ENCODE assay signal across 4 cellular contexts in the genomic region with DNA sequence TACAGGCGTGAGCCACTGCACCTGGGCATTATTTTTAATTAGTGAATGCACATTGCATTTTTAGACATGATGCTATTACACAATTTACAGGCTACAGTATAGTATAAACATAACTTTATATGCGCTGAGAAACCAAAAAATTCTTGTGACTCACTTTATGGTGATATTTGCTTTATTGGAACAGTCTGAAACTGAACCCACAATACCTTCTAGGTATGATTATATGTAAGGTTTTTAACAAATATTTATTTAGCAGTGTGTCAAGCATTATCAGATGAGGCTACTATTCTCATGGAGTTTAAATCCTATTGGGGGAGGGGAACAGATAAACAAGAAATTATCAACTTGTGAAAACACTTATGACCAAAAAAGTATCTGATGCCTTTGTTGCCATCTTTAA.
"Had no signal": no experiment of that assay in that cellular context is flagged by ENCODE, and none has a peak within 500 bp of the region (broad histone marks: within the 10 kb centered on the region; RNA-seq: fewer than 3 reads in every experiment).

No MANE protein-coding gene starts in this region.

- H3K27ac Mint-ChIP-seq: GM23338, H9 had no signal

- H2AFZ ChIP-seq: GM23338 had no signal

- ATAC-seq: GM23338, K562 had no signal

- H3K4me2 ChIP-seq: GM23338 had no signal

- DNase-seq: H9, HCEC 1CT had no signal

- H3K4me3 ChIP-seq: GM23338, K562 had no signal

- H3K4me3 Mint-ChIP-seq: GM23338, H9 had no signal
